ENCODE assay signal across 18 cellular contexts in the genomic region with DNA sequence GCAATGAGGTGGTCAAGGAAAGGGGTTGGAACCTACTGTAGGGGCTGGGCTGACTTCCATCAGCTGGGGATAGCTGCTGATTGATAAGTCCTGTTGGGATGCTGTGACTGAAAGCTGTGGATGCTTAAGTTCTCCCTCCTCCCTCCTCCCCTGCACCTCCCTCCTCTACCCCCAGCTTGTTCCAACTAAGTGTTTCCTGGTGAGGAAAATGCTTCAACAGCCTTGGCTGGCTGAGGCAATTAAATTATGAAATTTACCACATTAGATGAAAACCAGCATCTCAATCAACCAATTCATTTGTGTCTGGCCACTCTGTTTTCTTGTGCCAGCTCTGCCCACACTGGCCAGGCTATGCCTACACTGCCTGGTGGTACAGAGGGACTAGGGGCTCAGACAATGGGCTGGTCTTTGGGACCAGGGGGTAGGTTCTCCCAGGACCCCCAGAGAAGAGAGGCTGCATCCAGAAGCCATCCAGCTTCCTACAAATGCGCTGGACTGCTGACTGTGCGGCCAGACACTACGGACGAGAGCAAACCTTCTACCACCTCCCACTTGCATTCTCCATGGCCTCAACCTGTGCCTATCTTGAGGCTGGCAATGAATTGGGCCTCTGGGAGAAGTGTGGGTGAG. TPM values are rescaled to one million over a fixed set of nuclear protein-coding genes. Genes with fewer than 3 reads are reported as not detected.
DNase-seq lines count a peak whose midpoint lies in the region; ATAC-seq, FAIRE-seq and TF ChIP-seq lines count a peak whose summit lies in the region.
"Had no signal": no experiment of that assay in that cellular context is flagged by ENCODE, and none has a peak within 500 bp of the region (broad histone marks: within the 10 kb centered on the region; RNA-seq: fewer than 3 reads in every experiment).

No MANE protein-coding gene starts in this region.

- ATAC-seq in HepG2 = no peak
- ATAC-seq in right lobe of liver = no peak
- no peak for ATAC-seq in naive thymus-derived CD4-positive, alpha-beta T cell
- ATAC-seq: naive thymus-derived CD8-positive, alpha-beta T cell had no signal

- peaks cover 0 to 3% (median 0%) of the 10 kb centered on the region in 5 donors for H3K27me3 Mint-ChIP-seq in naive thymus-derived CD4-positive, alpha-beta T cell
- H3K27me3 Mint-ChIP-seq: activated CD4-positive, alpha-beta T cell treated with anti-CD3 and anti-CD28 coated beads, Interleukin-2, amount 10 ng/mL, durations not matched to agents 24 days and 14 days; naive thymus-derived CD8-positive, alpha-beta T cell had no signal

- peaks cover 38 to 74% (median 67%) of the 10 kb centered on the region in 7 donors for H3K4me1 Mint-ChIP-seq in naive thymus-derived CD4-positive, alpha-beta T cell

- H3K4me2 ChIP-seq in HepG2 (ENCODE audit: low read depth, low read length) = peak overlapping the region; percentile 93; the same call in 1 of the 2 replicates

- no peak overlapping the region for H3K27ac ChIP-seq in HepG2 (ENCODE audit: extremely low read length, insufficient read depth, low read length)
- no peak overlapping the region for H3K27ac ChIP-seq in right lobe of liver
- no peak overlapping the region for H3K27ac ChIP-seq in naive thymus-derived CD4-positive, alpha-beta T cell (ENCODE audit: low read depth, low read length)
- H3K27ac ChIP-seq: RWPE1 had no signal

- no TSS peak for BruUV-seq in HepG2 (replicated peaks; lab: Mats Ljungman, UMichigan)

- H3K9me3 ChIP-seq in HepG2 (ENCODE audit: low read length) = no peaks in the 10 kb centered on the region
- H3K9me3 ChIP-seq in right lobe of liver = no peaks in the 10 kb centered on the region
- no peaks in the 10 kb centered on the region for H3K9me3 ChIP-seq in naive thymus-derived CD4-positive, alpha-beta T cell (ENCODE audit: control insufficient read depth in 2 of 3, low read length in 3 of 3)

- FAIRE-seq in HepG2 (lab: Jason Lieb, UNC) (no peak), bronchial epithelial cell (lab: Jason Lieb, UNC) (peak; percentile 77)
- FAIRE-seq: keratinocyte had no signal

- H3K4me3 ChIP-seq in HepG2 (replicated peaks in 1 of 3; ENCODE audit: insufficient read depth in 1 of 3, low read depth in 2 of 3, low read length in 3 of 3) = no peak overlapping the region
- no peak overlapping the region for H3K4me3 ChIP-seq in right lobe of liver
- no peak overlapping the region for H3K4me3 ChIP-seq in bronchial epithelial cell (ENCODE audit: low read depth, low read length)
- H3K4me3 ChIP-seq in naive thymus-derived CD4-positive, alpha-beta T cell (ENCODE audit: low read length) = no peak overlapping the region
- H3K4me3 ChIP-seq: smooth muscle cell had no signal

- H2AFZ ChIP-seq in HepG2 (ENCODE audit: low read length) = no peak overlapping the region

- TF ChIP-seq EP300 in HepG2 (IDR thresholded peaks at IDR 0.05; ENCODE audit: low read depth in 2 of 2, low read length in 2 of 2) (no peak), HepG2 (CRISPR knock-in tag; IDR thresholded peaks at IDR 0.05; ENCODE audit: borderline replicate concordance) (no peak)

- peaks cover 11% of the 10 kb centered on the region for H4K20me1 ChIP-seq in HepG2 (ENCODE audit: insufficient read depth, low read length)

- H3K36me3 Mint-ChIP-seq in naive thymus-derived CD4-positive, alpha-beta T cell = peaks cover 0 to 7% (median 0%) of the 10 kb centered on the region in 5 donors
- H3K36me3 Mint-ChIP-seq: CD14-positive monocyte; naive thymus-derived CD8-positive, alpha-beta T cell had no signal

- in situ Hi-C loops in HepG2 (cut with HindIII; ENCODE audit: extremely low pct_ligation_motif_present, low pct_unique_long_range_greater_than_20kb) = no loop called here

- 96% methylated on average over 4 of the region's 4 CpGs for WGBS in HepG2 (ENCODE audit: low lambda C conversion rate)
- no CpG with 5 or more reads among the region's 4 CpGs for WGBS in right lobe of liver (ENCODE audit: insufficient coverage, low coverage, low lambda C conversion rate, missing lambda C conversion rate)

- H3K4me1 ChIP-seq in HepG2 (ENCODE audit: insufficient read depth, low read length) (peaks cover 52% of the 10 kb centered on the region), right lobe of liver (peaks cover 0 to 20% (median 6%) of the 10 kb centered on the region in 4 donors)
- H3K4me1 ChIP-seq in naive thymus-derived CD4-positive, alpha-beta T cell (ENCODE audit: control insufficient read depth in 2 of 2, insufficient read depth in 2 of 2, low read length in 2 of 2) = peaks cover 22 to 28% of the 10 kb centered on the region in 2 donors

- intact Hi-C loops in HepG2 (cut with micrococcal nuclease; ENCODE audit: unreplicated experiment) (no loop called here), right lobe of liver (cut with DNase I) (no loop called here)
- intact Hi-C loops in naive thymus-derived CD4-positive, alpha-beta T cell (cut with micrococcal nuclease) = loop anchor here (5.0 to 10.0 kb wide), 2 partner anchors 60 to 407 kb away; partner anchors contain the start of gene AKAP13 (in 1 of the 2)

- no peaks in the 10 kb centered on the region for H3K9me3 Mint-ChIP-seq in naive thymus-derived CD4-positive, alpha-beta T cell
- H3K9me3 Mint-ChIP-seq: activated CD4-positive, alpha-beta T cell treated with anti-CD3 and anti-CD28 coated beads, Interleukin-2, amount 10 ng/mL, durations not matched to agents 24 days and 14 days; naive thymus-derived CD8-positive, alpha-beta T cell had no signal

- H3K36me3 ChIP-seq in HepG2 (replicated peaks in 1 of 2; ENCODE audit: control insufficient read depth in 1 of 2, insufficient read depth in 2 of 2, low read length in 2 of 2) (no peaks in the 10 kb centered on the region), right lobe of liver (no peaks in the 10 kb centered on the region), bronchial epithelial cell (ENCODE audit: control insufficient read depth, insufficient read depth, low read length) (no peaks in the 10 kb centered on the region)
- no peaks in the 10 kb centered on the region for H3K36me3 ChIP-seq in naive thymus-derived CD4-positive, alpha-beta T cell (ENCODE audit: control insufficient read depth in 2 of 3, insufficient read depth in 3 of 3, low read length in 3 of 3)

- no peak for TF ChIP-seq CTCF in HepG2 (CRISPR knock-in tag; IDR thresholded peaks at IDR 0.05)
- no peak for TF ChIP-seq CTCF in right lobe of liver (IDR thresholded peaks at IDR 0.05)
- no peak for TF ChIP-seq CTCF in bronchial epithelial cell (IDR thresholded peaks at IDR 0.05; ENCODE audit: insufficient read depth, low read length, severe bottlenecking)

- TF ChIP-seq POLR2A in HepG2 (IDR thresholded peaks at IDR 0.05; ENCODE audit: insufficient read depth in 1 of 2, low read depth in 2 of 2, low read length in 2 of 2) = no peak
- TF ChIP-seq POLR2A in right lobe of liver (IDR thresholded peaks at IDR 0.05) = no peak

- POLR2A ChIA-PET in HepG2 (lab: Yijun Ruan, JAX) = no interaction called here
- POLR2A ChIA-PET in naive thymus-derived CD4-positive, alpha-beta T cell (lab: Charles Lee) = interaction anchor here (1.8 kb wide), 1 partner anchor 62 kb away, joined by 5 read pairs; no protein-coding TSS in a partner anchor

- H3K4me3 Mint-ChIP-seq in naive thymus-derived CD4-positive, alpha-beta T cell = peak overlapping the region in 9 of 10 donors; percentile 8 to 95 (median 94)

- peaks cover 43% of the 10 kb centered on the region for H3K79me2 ChIP-seq in HepG2 (ENCODE audit: insufficient read depth, low read length)

- no peak overlapping the region for H3K9ac ChIP-seq in HepG2 (ENCODE audit: insufficient read depth, low read depth, low read length)

- no peak for TF ChIP-seq RAD21 in HepG2 (CRISPR knock-in tag; IDR thresholded peaks at IDR 0.05)

- H3K27me3 ChIP-seq in HepG2 (ENCODE audit: control insufficient read depth in 1 of 2, insufficient read depth in 2 of 2, low read length in 2 of 2) (no peaks in the 10 kb centered on the region; a peak in 1 of 5 replicates), right lobe of liver (no peaks in the 10 kb centered on the region), bronchial epithelial cell (ENCODE audit: control insufficient read depth, insufficient read depth, low read length) (no peaks in the 10 kb centered on the region)
- H3K27me3 ChIP-seq in naive thymus-derived CD4-positive, alpha-beta T cell (ENCODE audit: control insufficient read depth in 2 of 2, insufficient read depth in 2 of 2, low read length in 2 of 2) = no peaks in the 10 kb centered on the region

- DNase-seq in HepG2 (ENCODE audit: low spot score) (no peak), right lobe of liver (no peak), bronchial epithelial cell (ENCODE audit: low read depth) (no peak), iPS-NIHi7 (ENCODE audit: extremely low spot score) (no peak), HCEC 1CT (no peak)
- no peak for DNase-seq in naive thymus-derived CD4-positive, alpha-beta T cell
- DNase-seq in activated CD4-positive, CD25-positive, alpha-beta regulatory T cell (lab: John Stamatoyannopoulos, UW) = no peak
- DNase-seq in stimulated activated CD4-positive, alpha-beta T cell treated with anti-CD3 and anti-CD28 coated beads, Interleukin-4, amount 100 ng/mL, for 24 hours = no peak
- DNase-seq: activated CD4-positive, alpha-beta T cell treated with anti-CD3 and anti-CD28 coated beads, Interleukin-2, amount 10 ng/mL, durations not matched to agents 24 days and 14 days; activated CD8-positive, alpha-beta memory T cell treated with anti-CD3 and anti-CD28 coated beads, Interleukin-2, amount 50 U/mL, for 48 hours; naive thymus-derived CD8-positive, alpha-beta T cell; NCI-H1048; NCI-H2029; NCI-H510A treated with DMSO at 0.1 percent for 48 hours had no signal

- CTCF ChIA-PET in HepG2 (lab: Yijun Ruan, JAX; ENCODE audit: low intra/inter-chr PET ratio, low total read pairs) = no interaction called here
- CTCF ChIA-PET in naive thymus-derived CD4-positive, alpha-beta T cell (lab: Charles Lee) = interaction anchor here (0.6 kb wide), 1 partner anchor 54 kb away, joined by 4 read pairs; no protein-coding TSS in a partner anchor

- peak overlapping the region in 5 of 9 donors; percentile 65 to 89 (median 80) for H3K27ac Mint-ChIP-seq in naive thymus-derived CD4-positive, alpha-beta T cell

RNA-seq across cellular contexts. Expression of gene KLHL25, which starts 2.5 kb away (rescaled TPM):
- total RNA-seq in HepG2 (2016; rRNA removed; fragmentation: Illumina TruSeq; extraction: Trizol) (7.4 and 8.2 TPM in 2 replicates), right lobe of liver (10 to 100 TPM in 3 of 6 experiments, 1 to 10 TPM in 3; 5.8 to 21.7 (median 13.4) TPM), bronchial epithelial cell (4.7 and 5.6 TPM in 2 replicates)
- total RNA-seq in HepG2 (2016; cell fraction: cytosol; rRNA removed; fragmentation: Illumina TruSeq; extraction: Trizol; ENCODE audit: low read depth) = 2.2 TPM in 2 replicates
- total RNA-seq in HepG2 (2016; cell fraction: insoluble cytoplasmic fraction; rRNA removed; fragmentation: Illumina TruSeq; extraction: Trizol) = 6.6 and 8.0 TPM in 2 replicates
- 4.1 and 4.3 TPM in 2 replicates for total RNA-seq in HepG2 (2016; cell fraction: membrane; rRNA removed; fragmentation: Illumina TruSeq; extraction: Trizol)
- 6.8 and 7.2 TPM in 2 replicates for total RNA-seq in HepG2 (2016; cell fraction: nucleus; rRNA removed; fragmentation: Illumina TruSeq; extraction: Trizol)
- 3.7 and 5.2 TPM in 2 replicates for polyA plus RNA-seq in HepG2 (2011; rRNA removed)
- 3.2 and 4.8 TPM in 2 replicates for polyA plus RNA-seq in HepG2 (2011; cell fraction: cytosol; rRNA removed)
- polyA plus RNA-seq in HepG2 (2011; cell fraction: nucleus; rRNA removed) = 9.9 and 10.8 TPM in 2 replicates
- 2.3 and 3.1 TPM in 2 replicates for polyA plus RNA-seq in HepG2 (2012)
- 1.0 and 1.1 TPM in 2 replicates for polyA plus RNA-seq in HepG2 (2016; cell fraction: cytosol; fragmentation: Illumina TruSeq; extraction: Trizol; ENCODE audit: low read depth)
- 5.4 and 5.9 TPM in 2 replicates for polyA plus RNA-seq in HepG2 (2016; cell fraction: insoluble cytoplasmic fraction; fragmentation: Illumina TruSeq; extraction: Trizol; ENCODE audit: low read depth)
- polyA plus RNA-seq in HepG2 (2016; cell fraction: membrane; fragmentation: Illumina TruSeq; extraction: Trizol; ENCODE audit: low read depth) = 1.7 and 2.0 TPM in 2 replicates
- polyA plus RNA-seq in HepG2 (2016; cell fraction: nucleus; fragmentation: Illumina TruSeq; extraction: Trizol; ENCODE audit: insufficient read depth, low read depth) = 8.0 TPM in 2 replicates
- 9.9 and 14.9 TPM in 2 replicates for polyA minus RNA-seq in HepG2 (2011; rRNA and poly(A)+ RNA removed; ENCODE audit: low replicate concordance)
- polyA minus RNA-seq in HepG2 (2011; cell fraction: cytosol; rRNA and poly(A)+ RNA removed) = 3.3 and 4.0 TPM in 2 replicates
- 6.2 and 6.7 TPM in 2 replicates for polyA minus RNA-seq in HepG2 (2011; cell fraction: nucleus; rRNA and poly(A)+ RNA removed)
- total RNA-seq in naive thymus-derived CD4-positive, alpha-beta T cell = 10 to 100 TPM in 3 of 5 experiments, 1 to 10 TPM in 2; 5.5 to 13.1 (median 10.6) TPM
- 1 to 10 TPM; 1.2 to 4.0 TPM for polyA plus RNA-seq in naive thymus-derived CD4-positive, alpha-beta T cell

Comparison
In these comparisons a context has a peak if more than half of its experiments do, and no peak if none do; other contexts are left out.
1. intact Hi-C loops: an anchor here in naive thymus-derived CD4-positive, alpha-beta T cell (5.0 to 10.0 kb wide); none called in HepG2 and right lobe of liver.